In genomic region chr20:45359406-45360148, GRCh38 we compare ENCODE assay signal across 1 cellular context.
TF ChIP-seq lines count a peak whose summit lies in the region.

No MANE protein-coding gene starts in this region.

TF ChIP-seq in HepG2, 621 proteins besides CTCF, POLR2A, EP300 and RAD21 (continued from another document and continues in another):
- TF ChIP-seq AHDC1 (CRISPR knock-in tag; IDR thresholded peaks at IDR 0.05; ENCODE audit: borderline replicate concordance) (peak; percentile 26; the same call in 1 of the 2 replicates), JUND (CRISPR knock-in tag; IDR thresholded peaks at IDR 0.05) (no peak; the same call in 1 of the 2 replicates), ZNF546 (CRISPR knock-in tag; conservative IDR thresholded peaks at IDR 0.05) (no peak), HDAC2 (CRISPR knock-in tag; IDR thresholded peaks at IDR 0.05) (no peak; the same call in 1 of the 2 replicates), ZBTB20 (CRISPR knock-in tag; IDR thresholded peaks at IDR 0.05; ENCODE audit: borderline replicate concordance, low read depth) (no peak), ZNF460 (CRISPR knock-in tag; IDR thresholded peaks at IDR 0.05; ENCODE audit: borderline replicate concordance) (no peak), TRIM24 (CRISPR knock-in tag; IDR thresholded peaks at IDR 0.05) (no peak), YEATS4 (CRISPR knock-in tag; IDR thresholded peaks at IDR 0.05; ENCODE audit: borderline replicate concordance) (peak; percentile 60; the same call in 1 of the 2 replicates), ZNF761 (CRISPR knock-in tag; conservative IDR thresholded peaks at IDR 0.05) (no peak), KDM6A (CRISPR knock-in tag; IDR thresholded peaks at IDR 0.05; ENCODE audit: low read depth) (no peak), ZNF737 (CRISPR knock-in tag; IDR thresholded peaks at IDR 0.05; ENCODE audit: borderline replicate concordance) (no peak), NFYC (CRISPR knock-in tag; IDR thresholded peaks at IDR 0.05) (no peak), ZNF292 (CRISPR knock-in tag; IDR thresholded peaks at IDR 0.05; ENCODE audit: borderline replicate concordance, low read depth) (no peak), ZFP90 (CRISPR knock-in tag; IDR thresholded peaks at IDR 0.05; ENCODE audit: borderline replicate concordance) (no peak), HNF1B (CRISPR knock-in tag; IDR thresholded peaks at IDR 0.05) (no peak), MXD1 (CRISPR knock-in tag; IDR thresholded peaks at IDR 0.05) (no peak), GLMP (CRISPR knock-in tag; IDR thresholded peaks at IDR 0.05; ENCODE audit: borderline replicate concordance) (no peak), SALL2 (CRISPR knock-in tag; IDR thresholded peaks at IDR 0.05) (no peak), ZSCAN22 (CRISPR knock-in tag; IDR thresholded peaks at IDR 0.05) (no peak), HOMEZ (CRISPR knock-in tag; IDR thresholded peaks at IDR 0.05; ENCODE audit: low read depth) (peak; percentile 14; the same call in 1 of the 2 replicates), U2AF1 (optimal IDR thresholded peaks at IDR 0.05; ENCODE audit: low read depth, low read length) (no peak), ZBTB25 (CRISPR knock-in tag; IDR thresholded peaks at IDR 0.05) (no peak), ZNF883 (CRISPR knock-in tag; IDR thresholded peaks at IDR 0.05; ENCODE audit: not compliant biosample characterization) (peak; percentile 23), AKNA (CRISPR knock-in tag; IDR thresholded peaks at IDR 0.05; ENCODE audit: borderline replicate concordance) (no peak; the same call in 1 of the 2 replicates), HMGA1 (CRISPR knock-in tag; conservative IDR thresholded peaks at IDR 0.05) (no peak), TMF1 (CRISPR knock-in tag; IDR thresholded peaks at IDR 0.05; ENCODE audit: low read depth) (no peak; the same call in 1 of the 2 replicates), HCFC1 (IDR thresholded peaks at IDR 0.05; ENCODE audit: low read depth, low read length) (no peak), IKZF1 (IDR thresholded peaks at IDR 0.05) (no peak), ZC3H4 (CRISPR knock-in tag; IDR thresholded peaks at IDR 0.05; ENCODE audit: borderline replicate concordance) (no peak), ZNF34 (CRISPR knock-in tag; IDR thresholded peaks at IDR 0.05; ENCODE audit: borderline replicate concordance) (no peak), SETDB1 (CRISPR knock-in tag; IDR thresholded peaks at IDR 0.05; ENCODE audit: borderline replicate concordance) (no peak), ZNF10 (CRISPR knock-in tag; IDR thresholded peaks at IDR 0.05; ENCODE audit: borderline replicate concordance, low read depth) (no peak), STAG1 (CRISPR knock-in tag; IDR thresholded peaks at IDR 0.05) (no peak), RCOR2 (CRISPR knock-in tag; IDR thresholded peaks at IDR 0.05) (no peak), TRIM22 (IDR thresholded peaks at IDR 0.05) (no peak), KDM5B (CRISPR knock-in tag; IDR thresholded peaks at IDR 0.05; ENCODE audit: borderline replicate concordance) (peak; percentile 57; the same call in 1 of the 2 replicates), THYN1 (CRISPR knock-in tag; IDR thresholded peaks at IDR 0.05; ENCODE audit: borderline replicate concordance, low read depth) (no peak), ZNF75D (CRISPR knock-in tag; IDR thresholded peaks at IDR 0.05; ENCODE audit: borderline replicate concordance) (no peak), ZNF704 (CRISPR knock-in tag; IDR thresholded peaks at IDR 0.05; ENCODE audit: borderline replicate concordance) (no peak), MIXL1 (CRISPR knock-in tag; IDR thresholded peaks at IDR 0.05) (no peak), GPBP1L1 (CRISPR knock-in tag; IDR thresholded peaks at IDR 0.05) (no peak), ZNF121 (CRISPR knock-in tag; IDR thresholded peaks at IDR 0.05) (no peak), MXD4 (CRISPR knock-in tag; IDR thresholded peaks at IDR 0.05) (no peak)
